Comparison of ENCODE assay signal across 15 cellular contexts in the genomic region with DNA sequence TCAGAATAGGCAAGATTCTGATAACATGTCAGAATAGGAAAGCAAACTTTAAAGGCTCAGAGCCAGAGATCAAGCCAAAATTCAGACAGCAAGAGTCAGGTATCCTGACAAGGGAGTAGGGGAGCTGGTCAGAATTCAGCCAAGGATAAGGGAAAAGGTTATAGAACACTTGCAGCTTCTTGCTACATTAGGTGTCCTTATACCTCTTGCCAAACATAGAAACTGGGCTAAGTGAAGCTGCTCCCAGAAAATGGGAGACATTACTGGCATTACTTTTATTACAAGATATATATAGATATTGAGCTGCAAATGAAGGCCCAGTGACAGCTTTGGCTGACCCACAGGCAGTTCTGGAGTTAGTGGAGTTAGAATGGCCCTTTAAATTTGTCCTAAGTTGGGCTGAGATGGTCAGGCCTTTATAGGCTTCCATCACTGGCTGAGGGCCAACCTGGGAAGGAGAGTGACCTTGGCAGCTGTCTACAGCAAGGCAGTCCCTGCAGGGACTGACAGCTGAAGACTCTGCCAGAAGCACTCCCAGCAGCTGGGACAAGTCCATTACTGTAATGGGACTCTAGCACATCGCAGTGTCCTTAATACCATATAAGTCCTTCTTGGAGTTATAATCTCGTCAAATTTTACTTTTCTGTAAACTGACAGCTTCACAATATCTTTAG.
DNase-seq lines count a peak whose midpoint lies in the region; ATAC-seq, FAIRE-seq and TF ChIP-seq lines count a peak whose summit lies in the region.
"Had no signal": no experiment of that assay in that cellular context is flagged by ENCODE, and none has a peak within 500 bp of the region (broad histone marks: within the 10 kb centered on the region; RNA-seq: fewer than 3 reads in every experiment).

No MANE protein-coding gene starts in this region.

- no peaks in the 10 kb centered on the region; the same call in 1 of the 2 replicates for H3K27me3 ChIP-seq in BE2C
- H3K27me3 ChIP-seq in heart left ventricle = no peaks in the 10 kb centered on the region
- no peaks in the 10 kb centered on the region for H3K27me3 ChIP-seq in pancreas
- no peaks in the 10 kb centered on the region for H3K27me3 ChIP-seq in H7 (ENCODE audit: control insufficient read depth, insufficient read depth, low read length)
- no peaks in the 10 kb centered on the region for H3K27me3 ChIP-seq in MG63

- no peaks in the 10 kb centered on the region for H3K36me3 ChIP-seq in BE2C
- H3K36me3 ChIP-seq in heart left ventricle = no peaks in the 10 kb centered on the region
- no peaks in the 10 kb centered on the region for H3K36me3 ChIP-seq in pancreas
- H3K36me3 ChIP-seq in H7 (replicated peaks; ENCODE audit: control insufficient read depth, insufficient read depth, low read length) = no peaks in the 10 kb centered on the region; the same call in 1 of the 2 replicates
- no peaks in the 10 kb centered on the region for H3K36me3 ChIP-seq in MG63

- ATAC-seq in heart left ventricle = peak; percentile 99
- peak; percentile 90 to 95 (median 94) for ATAC-seq in pancreas

- TF ChIP-seq CTCF in BE2C (IDR thresholded peaks at IDR 0.05; ENCODE audit: low read depth, low read length) = no peak
- TF ChIP-seq CTCF in heart left ventricle (IDR thresholded peaks at IDR 0.05) = no peak
- TF ChIP-seq CTCF in pancreas (IDR thresholded peaks at IDR 0.05) = no peak

- FAIRE-seq in pancreas (lab: Jason Lieb, UNC) = no peak
- FAIRE-seq: endothelial cell of umbilical vein, frontal cortex, H54 had no signal

- 21 to 28% (median 26%) methylated on average over 2 of the region's 2 CpGs for WGBS in heart left ventricle, 4 donors
- 10 to 11% methylated on average over 2 of the region's 2 CpGs for WGBS in pancreas, 2 donors

- DNase-seq in BE2C (peak; percentile 25), NCI-H524 treated with DMSO at 0.1 percent for 48 hours (lab: John Stamatoyannopoulos, UW) (peak; percentile 68), heart left ventricle (peak; percentile 81 to 92 (median 86)), pancreas (peak; percentile 72 to 90 (median 74)), H7 (no peak), NCI-H510A treated with DMSO at 0.1 percent for 48 hours (lab: John Stamatoyannopoulos, UW) (no peak), MG63 (no peak)
- DNase-seq in activated naive CD4-positive, alpha-beta T cell treated with Interleukin-2 at 50 U/mL for 16 hours = no peak
- DNase-seq: activated CD8-positive, alpha-beta memory T cell treated with anti-CD3 and anti-CD28 coated beads for 24 hours; CD8-positive, alpha-beta memory T cell; MM.1S; NCI-H2081 had no signal

- intact Hi-C loops in heart left ventricle (cut with DNase I) (no loop called here), pancreas (cut with DNase I) (no loop called here)

- no peak overlapping the region for H3K4me3 ChIP-seq in BE2C (ENCODE audit: low read depth, low read length)
- H3K4me3 ChIP-seq in heart left ventricle = no peak overlapping the region
- no peak overlapping the region for H3K4me3 ChIP-seq in pancreas
- H3K4me3 ChIP-seq in H7 (ENCODE audit: insufficient read depth, low read depth, low read length) = no peak overlapping the region
- no peak overlapping the region for H3K4me3 ChIP-seq in MG63

- TF ChIP-seq POLR2A in heart left ventricle (IDR thresholded peaks at IDR 0.05) = no peak

- peak overlapping the region in 9 of 12 donors; percentile 41 to 68 (median 58) for H3K27ac ChIP-seq in heart left ventricle
- peak overlapping the region in 3 of 4 donors; percentile 28 to 44 (median 42) for H3K27ac ChIP-seq in pancreas

- H3K9me3 ChIP-seq in BE2C (no peaks in the 10 kb centered on the region), heart left ventricle (no peaks in the 10 kb centered on the region), pancreas (no peaks in the 10 kb centered on the region), MG63 (no peaks in the 10 kb centered on the region)

- H3K4me1 ChIP-seq in BE2C (no peaks in the 10 kb centered on the region), heart left ventricle (peaks cover 0 to 14% (median 6%) of the 10 kb centered on the region in 12 donors), pancreas (peaks cover 13 to 29% (median 28%) of the 10 kb centered on the region in 3 donors)

Comparison
In these comparisons a context has a peak if more than half of its experiments do, and no peak if none do; other contexts are left out.
1. DNase-seq: peak in BE2C (single experiment), NCI-H524 treated with DMSO at 0.1 percent for 48 hours (single experiment), heart left ventricle (5 of 5) and pancreas (6 of 6); none in activated naive CD4-positive, alpha-beta T cell treated with Interleukin-2 at 50 U/mL for 16 hours (single experiment), H7 (single experiment), NCI-H510A treated with DMSO at 0.1 percent for 48 hours (single experiment) and MG63 (single experiment).